ENCODE assay signal across 1 cellular context in the genomic region with DNA sequence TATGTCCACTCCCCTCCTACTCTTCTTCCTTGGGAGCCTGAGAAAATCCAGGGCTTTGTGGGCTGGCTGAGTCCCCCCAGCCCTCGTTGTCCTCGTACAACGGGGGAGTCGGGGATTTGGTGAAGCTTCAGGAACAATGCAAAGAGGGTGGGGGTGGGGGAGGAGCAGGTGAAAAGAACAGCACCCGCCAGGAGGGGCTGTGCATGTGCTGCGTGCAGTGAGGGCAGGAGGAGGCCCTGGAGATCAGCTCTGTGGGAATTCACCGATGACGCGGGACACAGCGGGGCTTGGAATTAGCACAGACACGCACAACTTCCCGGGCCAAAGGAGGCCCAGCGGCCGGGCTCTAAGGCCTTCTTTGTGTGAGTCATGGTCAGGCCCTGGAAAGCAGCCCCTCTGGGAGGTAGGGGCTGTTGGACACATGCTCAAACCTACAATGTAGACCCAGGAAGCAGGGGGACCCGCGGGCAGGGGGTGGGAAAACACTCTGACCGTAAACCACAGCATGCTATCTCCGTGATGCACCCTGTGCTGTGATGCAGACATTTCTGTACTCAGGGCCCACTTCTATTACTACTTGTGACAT.
TF ChIP-seq lines count a peak whose summit lies in the region.

No MANE protein-coding gene starts in this region.

TF ChIP-seq in K562, 482 proteins besides CTCF, POLR2A, EP300 and RAD21 (continued from another document and continues in another):
- TF ChIP-seq NFIX (CRISPR knock-in tag; IDR thresholded peaks at IDR 0.05; ENCODE audit: low read depth) (no peak), CCNT2 (IDR thresholded peaks at IDR 0.05; ENCODE audit: borderline replicate concordance, extremely low read depth, insufficient read length, low read depth, low read length) (no peak), XRCC4 (IDR thresholded peaks at IDR 0.05; ENCODE audit: extremely low read depth, insufficient read depth, insufficient read length) (no peak), SMARCA4 (IDR thresholded peaks at IDR 0.05) (no peak), ZNF232 (CRISPR knock-in tag; IDR thresholded peaks at IDR 0.05) (no peak), ATF3 (IDR thresholded peaks at IDR 0.05) (peak; percentile 67; the same call in 1 of the 2 replicates), ATF3 (CRISPR knock-in tag; conservative IDR thresholded peaks at IDR 0.05) (no peak), ZBTB49 (CRISPR knock-in tag; IDR thresholded peaks at IDR 0.05; ENCODE audit: borderline replicate concordance) (no peak), BHLHE40 (IDR thresholded peaks at IDR 0.05; ENCODE audit: low read length) (peak; percentile 75), ARNT (IDR thresholded peaks at IDR 0.05) (peak in 1 of 2 experiments; percentile 13; a peak in 1 of 4 replicates), RBM22 (IDR thresholded peaks at IDR 0.05; ENCODE audit: low read depth, low read length, poor library complexity, severe bottlenecking) (no peak), POLR2G (IDR thresholded peaks at IDR 0.05; ENCODE audit: low read depth, low read length) (peak; percentile 65), ZNF23 (CRISPR knock-in tag; IDR thresholded peaks at IDR 0.05) (no peak), FOXJ2 (tag; IDR thresholded peaks at IDR 0.05) (no peak), RBFOX2 (IDR thresholded peaks at IDR 0.05; ENCODE audit: low read depth, low read length) (peak; percentile 66), NBN (IDR thresholded peaks at IDR 0.05; ENCODE audit: low read depth) (no peak), TEAD4 (IDR thresholded peaks at IDR 0.05; ENCODE audit: low read length) (peak; percentile 55; the same call in 1 of the 2 replicates), TEAD4 (CRISPR knock-in tag; IDR thresholded peaks at IDR 0.05; ENCODE audit: borderline replicate concordance) (no peak), SRSF7 (optimal IDR thresholded peaks at IDR 0.05; ENCODE audit: low read depth, low read length) (no peak), FOSL1 (tag; conservative IDR thresholded peaks at IDR 0.05) (peak; percentile 84), GTF2E2 (tag; IDR thresholded peaks at IDR 0.05) (0 out of 2 replicates have a peak, but pooled peaks have one; percentile 55), JUND (IDR thresholded peaks at IDR 0.05; ENCODE audit: borderline replicate concordance, low read depth, low read length) (peak; percentile 53), JUND (tag; IDR thresholded peaks at IDR 0.05; ENCODE audit: borderline replicate concordance, low read depth, low read length) (no peak; the same call in 2 of the 3 replicates), ZNF347 (CRISPR knock-in tag; IDR thresholded peaks at IDR 0.05; ENCODE audit: low read depth) (no peak), SIN3A (IDR thresholded peaks at IDR 0.05; ENCODE audit: borderline replicate concordance in 2 of 2, control insufficient read depth in 1 of 2, low read depth in 2 of 2, low read length in 2 of 2) (0 out of 4 replicates have a peak, but pooled peaks of 1 of the 2 experiments have one; percentile 18), ETV6 (IDR thresholded peaks at IDR 0.05; ENCODE audit: borderline replicate concordance in 1 of 2, low read depth in 2 of 2, low read length in 1 of 2) (no peak), ETV6 (CRISPR knock-in tag; IDR thresholded peaks at IDR 0.05; ENCODE audit: borderline replicate concordance) (no peak), SNRNP70 (optimal IDR thresholded peaks at IDR 0.05; ENCODE audit: low read depth, low read length) (no peak), HES1 (IDR thresholded peaks at IDR 0.05; ENCODE audit: low read depth) (0 out of 2 replicates have a peak, but pooled peaks have one; percentile 1), NR1H2 (CRISPR knock-in tag; IDR thresholded peaks at IDR 0.05) (no peak), HMG20B (CRISPR knock-in tag; IDR thresholded peaks at IDR 0.05) (no peak), KAT2B (IDR thresholded peaks at IDR 0.05; ENCODE audit: low read depth, low read length) (no peak), MTA2 (IDR thresholded peaks at IDR 0.05; ENCODE audit: low read depth) (0 out of 2 replicates have a peak, but pooled peaks have one; percentile 22), ARHGAP35 (IDR thresholded peaks at IDR 0.05; ENCODE audit: partially characterized antibody) (no peak), CBX1 (IDR thresholded peaks at IDR 0.05; ENCODE audit: low read depth) (0 out of 2 replicates have a peak, but pooled peaks have one; percentile 49), MCM2 (IDR thresholded peaks at IDR 0.05; ENCODE audit: low read depth) (no peak), UBTF (IDR thresholded peaks at IDR 0.05; ENCODE audit: borderline replicate concordance in 1 of 2, low read depth in 2 of 2, low read length in 2 of 2) (no peak), TAL1 (IDR thresholded peaks at IDR 0.05) (peak; percentile 26; the same call in 1 of the 2 replicates), SIRT6 (IDR thresholded peaks at IDR 0.05; ENCODE audit: low read depth, low read length) (no peak), BRD9 (IDR thresholded peaks at IDR 0.05; ENCODE audit: low read depth, partially characterized antibody) (peak; percentile 35), HDAC3 (IDR thresholded peaks at IDR 0.05; ENCODE audit: borderline replicate concordance, partially characterized antibody) (no peak), CHCHD3 (CRISPR knock-in tag; IDR thresholded peaks at IDR 0.05) (no peak), DDX20 (tag; IDR thresholded peaks at IDR 0.05; ENCODE audit: low read depth) (no peak), SETDB1 (IDR thresholded peaks at IDR 0.05; ENCODE audit: low read length) (no peak), PML (IDR thresholded peaks at IDR 0.05; ENCODE audit: low read length) (no peak), KDM2B (CRISPR knock-in tag; IDR thresholded peaks at IDR 0.05) (no peak), TCF3 (CRISPR knock-in tag; IDR thresholded peaks at IDR 0.05) (peak; percentile 74), LEF1 (IDR thresholded peaks at IDR 0.05) (0 out of 2 replicates have a peak, but pooled peaks have one; percentile 67), GMEB1 (CRISPR knock-in tag; IDR thresholded peaks at IDR 0.05) (no peak), ERF (CRISPR knock-in tag; IDR thresholded peaks at IDR 0.05) (no peak), CBFA2T2 (conservative IDR thresholded peaks at IDR 0.05) (peak; percentile 44), KDM5B (IDR thresholded peaks at IDR 0.05; ENCODE audit: insufficient replicate concordance, low read depth, low read length) (no peak), ZSCAN32 (CRISPR knock-in tag; IDR thresholded peaks at IDR 0.05) (no peak), ZKSCAN1 (IDR thresholded peaks at IDR 0.05; ENCODE audit: low read depth, low read length) (no peak)
- TF ChIP-seq, protein P1, sequence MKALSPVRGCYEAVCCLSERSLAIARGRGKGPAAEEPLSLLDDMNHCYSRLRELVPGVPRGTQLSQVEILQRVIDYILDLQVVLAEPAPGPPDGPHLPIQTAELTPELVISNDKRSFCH (CRISPR knock-in tag; IDR thresholded peaks at IDR 0.05) = no peak
- TF ChIP-seq, protein P1 (tag; IDR thresholded peaks at IDR 0.05) = 0 out of 2 replicates have a peak, but pooled peaks have one; percentile 55
- TF ChIP-seq, protein P2, sequence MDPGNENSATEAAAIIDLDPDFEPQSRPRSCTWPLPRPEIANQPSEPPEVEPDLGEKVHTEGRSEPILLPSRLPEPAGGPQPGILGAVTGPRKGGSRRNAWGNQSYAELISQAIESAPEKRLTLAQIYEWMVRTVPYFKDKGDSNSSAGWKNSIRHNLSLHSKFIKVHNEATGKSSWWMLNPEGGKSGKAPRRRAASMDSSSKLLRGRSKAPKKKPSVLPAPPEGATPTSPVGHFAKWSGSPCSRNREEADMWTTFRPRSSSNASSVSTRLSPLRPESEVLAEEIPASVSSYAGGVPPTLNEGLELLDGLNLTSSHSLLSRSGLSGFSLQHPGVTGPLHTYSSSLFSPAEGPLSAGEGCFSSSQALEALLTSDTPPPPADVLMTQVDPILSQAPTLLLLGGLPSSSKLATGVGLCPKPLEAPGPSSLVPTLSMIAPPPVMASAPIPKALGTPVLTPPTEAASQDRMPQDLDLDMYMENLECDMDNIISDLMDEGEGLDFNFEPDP (CRISPR knock-in tag; IDR thresholded peaks at IDR 0.05) = no peak
- TF ChIP-seq, protein P3, sequence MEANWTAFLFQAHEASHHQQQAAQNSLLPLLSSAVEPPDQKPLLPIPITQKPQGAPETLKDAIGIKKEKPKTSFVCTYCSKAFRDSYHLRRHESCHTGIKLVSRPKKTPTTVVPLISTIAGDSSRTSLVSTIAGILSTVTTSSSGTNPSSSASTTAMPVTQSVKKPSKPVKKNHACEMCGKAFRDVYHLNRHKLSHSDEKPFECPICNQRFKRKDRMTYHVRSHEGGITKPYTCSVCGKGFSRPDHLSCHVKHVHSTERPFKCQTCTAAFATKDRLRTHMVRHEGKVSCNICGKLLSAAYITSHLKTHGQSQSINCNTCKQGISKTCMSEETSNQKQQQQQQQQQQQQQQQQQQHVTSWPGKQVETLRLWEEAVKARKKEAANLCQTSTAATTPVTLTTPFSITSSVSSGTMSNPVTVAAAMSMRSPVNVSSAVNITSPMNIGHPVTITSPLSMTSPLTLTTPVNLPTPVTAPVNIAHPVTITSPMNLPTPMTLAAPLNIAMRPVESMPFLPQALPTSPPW (CRISPR knock-in tag; IDR thresholded peaks at IDR 0.05) = peak; percentile 74
- TF ChIP-seq, protein P4, sequence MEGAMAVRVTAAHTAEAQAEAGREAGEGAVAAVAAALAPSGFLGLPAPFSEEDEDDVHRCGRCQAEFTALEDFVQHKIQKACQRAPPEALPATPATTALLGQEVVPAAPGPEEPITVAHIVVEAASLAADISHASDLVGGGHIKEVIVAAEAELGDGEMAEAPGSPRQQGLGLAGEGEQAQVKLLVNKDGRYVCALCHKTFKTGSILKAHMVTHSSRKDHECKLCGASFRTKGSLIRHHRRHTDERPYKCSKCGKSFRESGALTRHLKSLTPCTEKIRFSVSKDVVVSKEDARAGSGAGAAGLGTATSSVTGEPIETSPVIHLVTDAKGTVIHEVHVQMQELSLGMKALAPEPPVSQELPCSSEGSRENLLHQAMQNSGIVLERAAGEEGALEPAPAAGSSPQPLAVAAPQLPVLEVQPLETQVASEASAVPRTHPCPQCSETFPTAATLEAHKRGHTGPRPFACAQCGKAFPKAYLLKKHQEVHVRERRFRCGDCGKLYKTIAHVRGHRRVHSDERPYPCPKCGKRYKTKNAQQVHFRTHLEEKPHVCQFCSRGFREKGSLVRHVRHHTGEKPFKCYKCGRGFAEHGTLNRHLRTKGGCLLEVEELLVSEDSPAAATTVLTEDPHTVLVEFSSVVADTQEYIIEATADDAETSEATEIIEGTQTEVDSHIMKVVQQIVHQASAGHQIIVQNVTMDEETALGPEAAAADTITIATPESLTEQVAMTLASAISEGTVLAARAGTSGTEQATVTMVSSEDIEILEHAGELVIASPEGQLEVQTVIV (CRISPR knock-in tag; IDR thresholded peaks at IDR 0.05; ENCODE audit: borderline replicate concordance) = peak; percentile 22; the same call in 1 of the 2 replicates
